In genomic region chr15:42078903-42079302, GRCh38 we compare ENCODE assay signal across 5 cellular contexts.
TF ChIP-seq lines count a peak whose summit lies in the region.

No MANE protein-coding gene starts in this region.

TF ChIP-seq in HepG2, 621 proteins besides CTCF, POLR2A, EP300 and RAD21 (continues in another document):
- TF ChIP-seq ZBTB8A (CRISPR knock-in tag; IDR thresholded peaks at IDR 0.05; ENCODE audit: borderline replicate concordance, low read depth) (no peak), SOX5 (CRISPR knock-in tag; IDR thresholded peaks at IDR 0.05; ENCODE audit: borderline replicate concordance) (no peak), TOPORS (CRISPR knock-in tag; IDR thresholded peaks at IDR 0.05) (no peak), HNRNPH1 (optimal IDR thresholded peaks at IDR 0.05; ENCODE audit: low read depth, low read length) (no peak), ZNF780A (CRISPR knock-in tag; IDR thresholded peaks at IDR 0.05) (no peak), HDAC1 (CRISPR knock-in tag; IDR thresholded peaks at IDR 0.05) (no peak), NFKB2 (CRISPR knock-in tag; IDR thresholded peaks at IDR 0.05; ENCODE audit: borderline replicate concordance) (no peak), HCFC1 (IDR thresholded peaks at IDR 0.05; ENCODE audit: low read depth, low read length) (no peak), ZNF768 (CRISPR knock-in tag; IDR thresholded peaks at IDR 0.05) (peak; percentile 37; the same call in 1 of the 2 replicates), ZFP36 (IDR thresholded peaks at IDR 0.05; ENCODE audit: borderline replicate concordance, low read depth, low read length, partially characterized antibody) (peak; percentile 24), ZNF501 (CRISPR knock-in tag; IDR thresholded peaks at IDR 0.05) (no peak), ZNF570 (CRISPR knock-in tag; IDR thresholded peaks at IDR 0.05; ENCODE audit: borderline replicate concordance) (no peak)
- TF ChIP-seq, protein P1, sequence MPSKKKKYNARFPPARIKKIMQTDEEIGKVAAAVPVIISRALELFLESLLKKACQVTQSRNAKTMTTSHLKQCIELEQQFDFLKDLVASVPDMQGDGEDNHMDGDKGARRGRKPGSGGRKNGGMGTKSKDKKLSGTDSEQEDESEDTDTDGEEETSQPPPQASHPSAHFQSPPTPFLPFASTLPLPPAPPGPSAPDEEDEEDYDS (CRISPR knock-in tag; IDR thresholded peaks at IDR 0.05) = no peak
- TF ChIP-seq, protein P2, sequence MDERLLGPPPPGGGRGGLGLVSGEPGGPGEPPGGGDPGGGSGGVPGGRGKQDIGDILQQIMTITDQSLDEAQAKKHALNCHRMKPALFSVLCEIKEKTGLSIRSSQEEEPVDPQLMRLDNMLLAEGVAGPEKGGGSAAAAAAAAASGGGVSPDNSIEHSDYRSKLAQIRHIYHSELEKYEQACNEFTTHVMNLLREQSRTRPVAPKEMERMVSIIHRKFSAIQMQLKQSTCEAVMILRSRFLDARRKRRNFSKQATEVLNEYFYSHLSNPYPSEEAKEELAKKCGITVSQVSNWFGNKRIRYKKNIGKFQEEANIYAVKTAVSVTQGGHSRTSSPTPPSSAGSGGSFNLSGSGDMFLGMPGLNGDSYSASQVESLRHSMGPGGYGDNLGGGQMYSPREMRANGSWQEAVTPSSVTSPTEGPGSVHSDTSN (CRISPR knock-in tag; IDR thresholded peaks at IDR 0.05) = no peak

TF ChIP-seq in GM23338, 12 proteins besides CTCF, POLR2A, EP300 and RAD21:
- no peak for TF ChIP-seq EZH2phosphoT487 (IDR thresholded peaks at IDR 0.05; ENCODE audit: unreplicated experiment)
- no peak for TF ChIP-seq ZNF331 (CRISPR knock-in tag; IDR thresholded peaks at IDR 0.05; ENCODE audit: low read depth)
- TF ChIP-seq, protein P3, sequence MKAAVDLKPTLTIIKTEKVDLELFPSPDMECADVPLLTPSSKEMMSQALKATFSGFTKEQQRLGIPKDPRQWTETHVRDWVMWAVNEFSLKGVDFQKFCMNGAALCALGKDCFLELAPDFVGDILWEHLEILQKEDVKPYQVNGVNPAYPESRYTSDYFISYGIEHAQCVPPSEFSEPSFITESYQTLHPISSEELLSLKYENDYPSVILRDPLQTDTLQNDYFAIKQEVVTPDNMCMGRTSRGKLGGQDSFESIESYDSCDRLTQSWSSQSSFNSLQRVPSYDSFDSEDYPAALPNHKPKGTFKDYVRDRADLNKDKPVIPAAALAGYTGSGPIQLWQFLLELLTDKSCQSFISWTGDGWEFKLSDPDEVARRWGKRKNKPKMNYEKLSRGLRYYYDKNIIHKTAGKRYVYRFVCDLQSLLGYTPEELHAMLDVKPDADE (IDR thresholded peaks at IDR 0.05) = no peak
- TF ChIP-seq ZNF114 (CRISPR knock-in tag; IDR thresholded peaks at IDR 0.05) = no peak
TF ChIP-seq in GM23338: peak in this region for 0.

TF ChIP-seq in GM12878, 131 proteins besides CTCF, POLR2A, EP300 and RAD21:
- TF ChIP-seq CHD2 (IDR thresholded peaks at IDR 0.05; ENCODE audit: borderline replicate concordance, low read depth, low read length) = no peak
- 0 out of 2 replicates have a peak, but pooled peaks have one; percentile 21 for TF ChIP-seq SMARCA5 (IDR thresholded peaks at IDR 0.05)
TF ChIP-seq in GM12878: peak in this region for 1.

TF ChIP-seq in H1, 55 proteins besides CTCF, POLR2A, EP300 and RAD21:
- peak; percentile 89 for TF ChIP-seq KDM1A (IDR thresholded peaks at IDR 0.05; ENCODE audit: borderline replicate concordance, low read length)
- no peak for TF ChIP-seq BCL11A (IDR thresholded peaks at IDR 0.05; ENCODE audit: low read depth in 2 of 2, low read length in 2 of 2)
- peak in 1 of 2 experiments; percentile 41; a peak in 1 of 4 replicates for TF ChIP-seq HDAC2 (IDR thresholded peaks at IDR 0.05; ENCODE audit: borderline replicate concordance in 1 of 2, low read depth in 2 of 2, low read length in 2 of 2)

TF ChIP-seq in GM12891, 5 proteins besides CTCF, POLR2A, EP300 and RAD21:
- TF ChIP-seq PAX5 (IDR thresholded peaks at IDR 0.05; ENCODE audit: insufficient read depth, low read length, severe bottlenecking) = no peak
- no peak for TF ChIP-seq SPI1 (IDR thresholded peaks at IDR 0.05; ENCODE audit: low read depth, low read length)
- TF ChIP-seq TAF1 (IDR thresholded peaks at IDR 0.05; ENCODE audit: low read depth, low read length) = no peak
- TF ChIP-seq POU2F2 (IDR thresholded peaks at IDR 0.05; ENCODE audit: low read depth, low read length) = no peak
- no peak for TF ChIP-seq POLR2AphosphoS5 (IDR thresholded peaks at IDR 0.05; ENCODE audit: low read depth, low read length)
